Comparison of ENCODE assay signal across 12 cellular contexts in genomic region chr17:44916781-44917241, GRCh38. TPM values are rescaled to one million over a fixed set of nuclear protein-coding genes. Genes with fewer than 3 reads are reported as not detected.
DNase-seq lines count a peak whose midpoint lies in the region; ATAC-seq, FAIRE-seq and TF ChIP-seq lines count a peak whose summit lies in the region.
"Had no signal": no experiment of that assay in that cellular context is flagged by ENCODE, and none has a peak within 500 bp of the region (broad histone marks: within the 10 kb centered on the region; RNA-seq: fewer than 3 reads in every experiment).

No MANE protein-coding gene starts in this region.

- no peak overlapping the region for H3K9ac ChIP-seq in H1 (replicated peaks in 1 of 4; ENCODE audit: extremely low read depth in 1 of 4, low read depth in 3 of 4, low read length in 3 of 4)

- H3K79me2 ChIP-seq in H1 (ENCODE audit: control insufficient read depth in 1 of 2, insufficient read depth in 2 of 2, low read length in 2 of 2) = no peaks in the 10 kb centered on the region
- no peaks in the 10 kb centered on the region for H3K79me2 ChIP-seq in OCI-LY7 (ENCODE audit: insufficient read depth, low read depth, low read length)

- H3K18ac ChIP-seq in H1 (ENCODE audit: extremely low read depth, low read length) = no peak overlapping the region

- TF ChIP-seq RAD21 in H1 (IDR thresholded peaks at IDR 0.05 in 1 of 2, conservative IDR thresholded peaks at IDR 0.05 in 1 of 2; ENCODE audit: low read depth in 2 of 2, low read length in 2 of 2) = no peak

- no peaks in the 10 kb centered on the region for H3K36me3 ChIP-seq in H1 (ENCODE audit: control insufficient read depth in 2 of 4, insufficient read depth in 4 of 4, low read length in 3 of 4)
- no peaks in the 10 kb centered on the region for H3K36me3 ChIP-seq in lower lobe of right lung
- H3K36me3 ChIP-seq in OCI-LY7 (ENCODE audit: insufficient read depth, low read length) = no peaks in the 10 kb centered on the region

- TF ChIP-seq POLR2A in H1 (IDR thresholded peaks at IDR 0.05; ENCODE audit: control extremely low read depth in 1 of 2, low read depth in 2 of 2, low read length in 2 of 2) = no peak

- POLR2A ChIA-PET in H1 (lab: Charles Lee; ENCODE audit: partially characterized antibody) = interaction anchor here (1.6 to 1.7 kb wide), 3 partner anchors 14 to 232 kb away, joined by 4 to 8 read pairs (median 4); partner anchors contain the start of genes EFTUD2 and HEXIM1
- POLR2A ChIA-PET in OCI-LY7 (lab: Charles Lee) = interaction anchor here (0.6 kb wide), 1 partner anchor 311 kb away, joined by 3 read pairs; no protein-coding TSS in a partner anchor

- peaks cover 6 to 15% (median 10%) of the 10 kb centered on the region in 4 experiments for H3K4me1 ChIP-seq in H1 (replicated peaks in 1 of 4; ENCODE audit: control insufficient read depth in 3 of 4, insufficient read depth in 4 of 4, low read length in 3 of 4)
- peaks cover under 1% of the 10 kb centered on the region for H3K4me1 ChIP-seq in lower lobe of right lung
- peaks cover 31% of the 10 kb centered on the region for H3K4me1 ChIP-seq in OCI-LY7 (ENCODE audit: insufficient read depth, low read length, poor library complexity, severe bottlenecking)

- H2BK20ac ChIP-seq in H1 (ENCODE audit: low read length) = no peak overlapping the region

- no peak overlapping the region for H3K4ac ChIP-seq in H1 (replicated peaks; ENCODE audit: insufficient read length, low read depth, low read length)

- H3K4me3 ChIP-seq in H1 (ENCODE audit: extremely low read depth in 1 of 4, insufficient read depth in 2 of 4, low read depth in 3 of 4, low read length in 4 of 4) (no peak overlapping the region), lower lobe of right lung (no peak overlapping the region), OCI-LY7 (ENCODE audit: low read depth, low read length, poor library complexity, severe bottlenecking) (no peak overlapping the region)
- H3K4me3 ChIP-seq: GM12878 had no signal

- H4K91ac ChIP-seq in H1 (replicated peaks; ENCODE audit: insufficient read length, low read length) = no peak overlapping the region

- peak overlapping the region; percentile 6; the same call in 1 of the 2 replicates for H4K8ac ChIP-seq in H1 (ENCODE audit: extremely low read depth, insufficient read depth, low read length)

- no peaks in the 10 kb centered on the region; the same call in 1 of the 2 replicates for H3K23me2 ChIP-seq in H1 (ENCODE audit: low read depth, low read length)

- CTCF ChIA-PET in H1 (lab: Charles Lee; ENCODE audit: partially characterized antibody) = interaction anchor here (1.0 to 13.0 kb wide), 6 partner anchors 19 to 105 kb away, joined by 3 to 243 read pairs (median 4); no protein-coding TSS in a partner anchor
- CTCF ChIA-PET in OCI-LY7 (lab: Charles Lee; ENCODE audit: unreplicated experiment) = no interaction called here

- intact Hi-C loops in lower lobe of right lung (cut with DNase I) (no loop called here), OCI-LY7 (cut with micrococcal nuclease; ENCODE audit: unreplicated experiment) (no loop called here)

- H3K23ac ChIP-seq in H1 (ENCODE audit: insufficient read length) = no peak overlapping the region

- TF ChIP-seq EP300 in H1 (IDR thresholded peaks at IDR 0.05; ENCODE audit: borderline replicate concordance in 1 of 2, low read depth in 2 of 2, low read length in 2 of 2) = no peak

- H4K5ac ChIP-seq in H1 (ENCODE audit: insufficient read length, low read depth, low read length) = no peak overlapping the region

- no peak overlapping the region for H2BK15ac ChIP-seq in H1 (ENCODE audit: low read length)

- no peak overlapping the region for H3K14ac ChIP-seq in H1 (ENCODE audit: insufficient read length)

- peak in 1 of 3 experiments; percentile 11; a peak in 1 of 4 replicates for TF ChIP-seq CTCF in H1 (IDR thresholded peaks at IDR 0.05; ENCODE audit: control extremely low read depth in 1 of 3, insufficient read depth in 1 of 3, low read depth in 1 of 3, low read length in 3 of 3)
- no peak for TF ChIP-seq CTCF in lower lobe of right lung (IDR thresholded peaks at IDR 0.05)
- TF ChIP-seq CTCF in OCI-LY7 (conservative IDR thresholded peaks at IDR 0.05; ENCODE audit: low read length) = no peak

- H2BK5ac ChIP-seq in H1 (ENCODE audit: low read depth, low read length) = no peak overlapping the region

- FAIRE-seq in H1 (lab: Jason Lieb, UNC) = no peak
- FAIRE-seq: endometrium, GM12878 had no signal

- H2BK12ac ChIP-seq in H1 (ENCODE audit: low read depth, low read length) = no peak overlapping the region

- peaks cover 0 to 15% (median 10%) of the 10 kb centered on the region in 4 experiments; a peak in 6 of 7 replicates for H3K27me3 ChIP-seq in H1 (replicated peaks in 1 of 4; ENCODE audit: control insufficient read depth in 3 of 4, extremely low read depth in 1 of 4, insufficient read depth in 3 of 4, low read length in 3 of 4)
- H3K27me3 ChIP-seq in lower lobe of right lung (ENCODE audit: low read depth) = peaks cover 22% of the 10 kb centered on the region

- H2AFZ ChIP-seq in H1 (ENCODE audit: low read length) (no peak overlapping the region), OCI-LY7 (ENCODE audit: low read length) (no peak overlapping the region)

- H3K9me2 ChIP-seq in OCI-LY7 (ENCODE audit: insufficient read depth, low read length) = no peaks in the 10 kb centered on the region

- 86% methylated on average over 10 of the region's 10 CpGs; no CpG with 5 or more reads in 1 of the 2 experiments for WGBS in H1 (ENCODE audit: extremely low coverage in 1 of 2, insufficient coverage in 1 of 2, insufficient read length in 1 of 2, insufficient replicate concordance in 2 of 2, low coverage in 1 of 2, low lambda C conversion rate in 2 of 2, missing lambda C conversion rate in 1 of 2), 2 experiments

- H3K56ac ChIP-seq in H1 (replicated peaks; ENCODE audit: insufficient read length, low read depth, low read length) = no peak overlapping the region

- H2AK5ac ChIP-seq in H1 (ENCODE audit: low read depth, low read length) = no peak overlapping the region

- H3K9me3 ChIP-seq in H1 (ENCODE audit: insufficient read depth in 2 of 2, low read depth in 1 of 2, low read length in 1 of 2) (no peaks in the 10 kb centered on the region), lower lobe of right lung (no peaks in the 10 kb centered on the region), OCI-LY7 (ENCODE audit: low read length) (no peaks in the 10 kb centered on the region)

- H3K27ac ChIP-seq in H1 (ENCODE audit: low read depth, low read length) = no peak overlapping the region
- H3K27ac ChIP-seq in lower lobe of right lung = no peak overlapping the region
- H3K27ac ChIP-seq in OCI-LY7 (ENCODE audit: low read depth, low read length, poor library complexity, severe bottlenecking) = no peak overlapping the region
- H3K27ac ChIP-seq: 22Rv1 had no signal

- H4K20me1 ChIP-seq in H1 (replicated peaks in 1 of 2; ENCODE audit: control insufficient read depth in 1 of 2, insufficient read depth in 2 of 2, low read length in 2 of 2) (no peaks in the 10 kb centered on the region), OCI-LY7 (ENCODE audit: insufficient read depth, low read length) (no peaks in the 10 kb centered on the region)

- ATAC-seq in lower lobe of right lung = peak in 1 of 2 donors; percentile 23
- ATAC-seq: GM12878; naive thymus-derived CD8-positive, alpha-beta T cell had no signal

- H3K4me2 ChIP-seq in H1 (ENCODE audit: insufficient read depth in 1 of 2, low read depth in 2 of 2, low read length in 2 of 2) (no peak overlapping the region), OCI-LY7 (ENCODE audit: low read length) (no peak overlapping the region)

- H3K79me1 ChIP-seq in H1 (ENCODE audit: low read depth, low read length) = no peaks in the 10 kb centered on the region

- no TSS peak for BruUV-seq in OCI-LY7 (replicated peaks; lab: Mats Ljungman, UMichigan)

- peak; percentile 71 for DNase-seq in DMS 273 (lab: John Stamatoyannopoulos, UW; ENCODE audit: unreplicated experiment)
- DNase-seq in DMS 273 treated with DMSO at 0.1 percent for 48 hours (lab: John Stamatoyannopoulos, UW) = no peak
- DNase-seq in H1 (ENCODE audit: low read depth in 1 of 2, low spot score in 2 of 2) = no peak
- DNase-seq in lower lobe of right lung = peak; percentile 50
- DNase-seq in ureter (ENCODE audit: low spot score) = peak; percentile 64
- no peak for DNase-seq in NCI-H1436 treated with DMSO at 0.1 percent for 48 hours (lab: John Stamatoyannopoulos, UW)
- DNase-seq in OCI-LY7 (ENCODE audit: low spot score) = no peak
- DNase-seq in activated effector memory CD4-positive, alpha-beta T cell treated with anti-CD3 and anti-CD28 coated beads, Interleukin-2, amount 50 U/mL, for 16 hours = no peak

- H2BK120ac ChIP-seq in H1 (replicated peaks; ENCODE audit: low read depth, low read length) = no peak overlapping the region

RNA-seq across cellular contexts. Expression of gene GFAP, which starts 1.5 kb away (rescaled TPM):
- total RNA-seq in H1 (2021; fragmentation: NEBNext Ultra II Directional; extraction: Animal tissue kit (Norgen Biotek cat#: 25700)) = 1.3 and 1.6 TPM in 2 replicates
- 1.5 and 2.4 TPM in 2 replicates for polyA plus RNA-seq in H1 (2011; rRNA removed)
- polyA plus RNA-seq in H1 (2011; cell fraction: cytosol; rRNA removed) = 2.4 TPM
- 2.7 TPM for polyA plus RNA-seq in H1 (2011; cell fraction: nucleus; rRNA removed)
- 0.75 to 2.3 TPM (median 2.0 TPM) in 4 replicates for polyA plus RNA-seq in H1 (2012, experiment 1 of 2)
- polyA plus RNA-seq in H1 (2012, experiment 2 of 2) = 1.8 TPM
- polyA plus RNA-seq in H1 (2013, experiment 1 of 2) = 1.3 TPM
- 0.98 TPM for polyA plus RNA-seq in H1 (2013, experiment 2 of 2)
- polyA minus RNA-seq in H1 (2011; rRNA and poly(A)+ RNA removed) = 0.13 and 0.66 TPM in 2 replicates
- polyA minus RNA-seq in H1 (2011; cell fraction: cytosol; rRNA and poly(A)+ RNA removed) = not detected
- 1.2 TPM for polyA minus RNA-seq in H1 (2011; cell fraction: nucleus; rRNA and poly(A)+ RNA removed)
- total RNA-seq in lower lobe of right lung (not detected), ureter (0.81 TPM), OCI-LY7 (2022) (not detected in 2 replicates)
- total RNA-seq in OCI-LY7 (2014; rRNA removed; shearing (Covaris generic)) = 0.51 TPM in 1 of 2 replicates, not detected in the other
- total RNA-seq: GM12878; naive thymus-derived CD8-positive, alpha-beta T cell had no signal

RNA-seq across cellular contexts. Expression of gene EFTUD2, which starts 17.6 kb away (rescaled TPM):
- total RNA-seq in H1 (2021; fragmentation: NEBNext Ultra II Directional; extraction: Animal tissue kit (Norgen Biotek cat#: 25700)) = 174 and 195 TPM in 2 replicates
- 118 and 127 TPM in 2 replicates for polyA plus RNA-seq in H1 (2011; rRNA removed)
- polyA plus RNA-seq in H1 (2011; cell fraction: cytosol; rRNA removed) = 133 TPM
- polyA plus RNA-seq in H1 (2011; cell fraction: nucleus; rRNA removed) = 363 TPM
- polyA plus RNA-seq in H1 (2012, experiment 1 of 2) = 127 to 175 TPM (median 133 TPM) in 4 replicates
- 54.1 TPM for polyA plus RNA-seq in H1 (2012, experiment 2 of 2)
- 64.3 TPM for polyA plus RNA-seq in H1 (2013, experiment 1 of 2)
- polyA plus RNA-seq in H1 (2013, experiment 2 of 2) = 59.4 TPM
- polyA minus RNA-seq in H1 (2011; rRNA and poly(A)+ RNA removed) = 417 and 449 TPM in 2 replicates
- polyA minus RNA-seq in H1 (2011; cell fraction: cytosol; rRNA and poly(A)+ RNA removed) = 92.7 TPM
- 129 TPM for polyA minus RNA-seq in H1 (2011; cell fraction: nucleus; rRNA and poly(A)+ RNA removed)
- total RNA-seq in lower lobe of right lung (108 TPM), ureter (140 TPM), OCI-LY7 (2022) (133 and 148 TPM in 2 replicates)
- total RNA-seq in OCI-LY7 (2014; rRNA removed; shearing (Covaris generic)) = 73.5 and 91.4 TPM in 2 replicates

RNA-seq across cellular contexts. Expression of gene KIF18B, which starts 30.8 kb away (rescaled TPM):
- 58.1 and 59.4 TPM in 2 replicates for total RNA-seq in H1 (2021; fragmentation: NEBNext Ultra II Directional; extraction: Animal tissue kit (Norgen Biotek cat#: 25700))
- polyA plus RNA-seq in H1 (2011; rRNA removed) = 39.0 and 51.1 TPM in 2 replicates
- 35.6 TPM for polyA plus RNA-seq in H1 (2011; cell fraction: cytosol; rRNA removed)
- polyA plus RNA-seq in H1 (2011; cell fraction: nucleus; rRNA removed) = 109 TPM
- polyA plus RNA-seq in H1 (2012, experiment 1 of 2) = 31.0 to 37.4 TPM (median 33.7 TPM) in 4 replicates
- 20.8 TPM for polyA plus RNA-seq in H1 (2012, experiment 2 of 2)
- polyA plus RNA-seq in H1 (2013, experiment 1 of 2) = 26.2 TPM
- polyA plus RNA-seq in H1 (2013, experiment 2 of 2) = 24.0 TPM
- 31.5 and 40.2 TPM in 2 replicates for polyA minus RNA-seq in H1 (2011; rRNA and poly(A)+ RNA removed)
- 30.2 TPM for polyA minus RNA-seq in H1 (2011; cell fraction: cytosol; rRNA and poly(A)+ RNA removed)
- 55.8 TPM for polyA minus RNA-seq in H1 (2011; cell fraction: nucleus; rRNA and poly(A)+ RNA removed)
- total RNA-seq in lower lobe of right lung (0.89 TPM), ureter (0.39 TPM), OCI-LY7 (2022) (126 and 146 TPM in 2 replicates)
- 33.4 and 42.2 TPM in 2 replicates for total RNA-seq in OCI-LY7 (2014; rRNA removed; shearing (Covaris generic))
- total RNA-seq: naive thymus-derived CD8-positive, alpha-beta T cell had no signal
- polyA plus RNA-seq: naive thymus-derived CD8-positive, alpha-beta T cell had no signal

RNA-seq across cellular contexts. Expression of gene C1QL1, which starts 51.3 kb away (rescaled TPM):
- total RNA-seq in H1 (2021; fragmentation: NEBNext Ultra II Directional; extraction: Animal tissue kit (Norgen Biotek cat#: 25700)) = 7.5 and 7.6 TPM in 2 replicates
- 10.5 and 16.5 TPM in 2 replicates for polyA plus RNA-seq in H1 (2011; rRNA removed)
- 8.9 TPM for polyA plus RNA-seq in H1 (2011; cell fraction: cytosol; rRNA removed)
- polyA plus RNA-seq in H1 (2011; cell fraction: nucleus; rRNA removed) = 7.5 TPM
- 2.9 to 8.4 TPM (median 5.8 TPM) in 4 replicates for polyA plus RNA-seq in H1 (2012, experiment 1 of 2)
- polyA plus RNA-seq in H1 (2012, experiment 2 of 2) = 4.5 TPM
- 14.0 TPM for polyA plus RNA-seq in H1 (2013, experiment 1 of 2)
- polyA plus RNA-seq in H1 (2013, experiment 2 of 2) = 16.0 TPM
- 0.61 and 1.1 TPM in 2 replicates for polyA minus RNA-seq in H1 (2011; rRNA and poly(A)+ RNA removed)
- 2.3 TPM for polyA minus RNA-seq in H1 (2011; cell fraction: cytosol; rRNA and poly(A)+ RNA removed)
- polyA minus RNA-seq in H1 (2011; cell fraction: nucleus; rRNA and poly(A)+ RNA removed) = 2.5 TPM
- total RNA-seq in lower lobe of right lung (not detected), ureter (1.1 TPM), OCI-LY7 (2022) (not detected in 2 replicates)
- total RNA-seq in OCI-LY7 (2014; rRNA removed; shearing (Covaris generic)) = not detected in 2 replicates
- total RNA-seq: GM12878; naive thymus-derived CD8-positive, alpha-beta T cell had no signal
- polyA plus RNA-seq: GM12878; naive thymus-derived CD8-positive, alpha-beta T cell had no signal

Comparison
In these comparisons a context has a peak if more than half of its experiments do, and no peak if none do; other contexts are left out.
1. DNase-seq: peak in DMS 273 (single experiment), lower lobe of right lung (single experiment) and ureter (single experiment); none in DMS 273 treated with DMSO at 0.1 percent for 48 hours (single experiment), H1 (0 of 2), NCI-H1436 treated with DMSO at 0.1 percent for 48 hours (single experiment), OCI-LY7 (single experiment) and activated effector memory CD4-positive, alpha-beta T cell treated with anti-CD3 and anti-CD28 coated beads, Interleukin-2, amount 50 U/mL, for 16 hours (single experiment).
2. RNA of gene KIF18B, which starts 30.8 kb away (total RNA-seq): 33.4 to 146 TPM in OCI-LY7 and 58.1 to 59.4 TPM in H1; 0.89 TPM in lower lobe of right lung (single experiment) and 0.39 TPM in ureter (single experiment); every median in the first group is over 10 times any median in the second.